ENCODE assay signal across 1 cellular context in the genomic region with DNA sequence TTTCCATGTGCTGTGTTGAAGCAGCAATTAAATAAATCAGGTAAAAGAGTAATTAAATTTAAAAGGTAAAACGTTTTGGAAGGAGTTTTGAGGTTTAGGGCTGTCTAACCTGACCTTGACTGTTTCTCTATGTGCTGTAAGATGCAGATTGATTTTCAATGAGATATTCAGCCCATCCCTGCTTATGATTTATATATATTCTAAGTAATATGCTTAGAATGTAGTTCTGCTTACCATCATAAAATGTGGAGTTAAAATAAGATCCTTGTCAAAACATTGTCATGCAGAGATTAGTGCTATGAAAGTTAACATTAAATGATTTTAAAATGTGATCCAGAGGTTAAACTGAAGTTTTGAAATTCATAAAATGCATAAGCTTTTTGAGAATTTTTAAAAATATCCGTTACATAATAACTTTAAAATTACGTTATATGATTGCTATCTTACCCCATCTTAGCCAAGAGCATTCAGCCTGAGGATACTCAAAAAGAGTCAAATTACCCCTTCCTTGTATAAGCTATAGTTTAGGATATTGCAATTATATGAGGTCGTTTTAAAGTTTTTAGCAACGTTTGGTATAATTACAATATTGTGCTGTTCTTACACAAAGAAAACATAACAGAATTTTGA.
TF ChIP-seq lines count a peak whose summit lies in the region.

No MANE protein-coding gene starts in this region.

TF ChIP-seq in WTC11, 78 proteins besides CTCF, POLR2A, EP300 and RAD21 (continued from another document):
- TF ChIP-seq ZBTB43 (CRISPR knock-in tag; IDR thresholded peaks at IDR 0.05) (no peak), NR1H2 (CRISPR knock-in tag; IDR thresholded peaks at IDR 0.05) (no peak), ZNF121 (CRISPR knock-in tag; IDR thresholded peaks at IDR 0.05) (no peak), ELF4 (CRISPR knock-in tag; IDR thresholded peaks at IDR 0.05; ENCODE audit: low read depth) (no peak), ZBTB21 (CRISPR knock-in tag; IDR thresholded peaks at IDR 0.05; ENCODE audit: borderline replicate concordance) (no peak), ZMAT4 (CRISPR knock-in tag; IDR thresholded peaks at IDR 0.05) (no peak), FOXJ3 (CRISPR knock-in tag; IDR thresholded peaks at IDR 0.05; ENCODE audit: borderline replicate concordance) (no peak), OVOL2 (CRISPR knock-in tag; IDR thresholded peaks at IDR 0.05; ENCODE audit: borderline replicate concordance) (no peak), SP1 (CRISPR knock-in tag; conservative IDR thresholded peaks at IDR 0.05) (no peak), HMGA2 (CRISPR knock-in tag; IDR thresholded peaks at IDR 0.05) (no peak), NR3C1 (CRISPR knock-in tag; conservative IDR thresholded peaks at IDR 0.05; ENCODE audit: low read depth) (no peak), ETV6 (CRISPR knock-in tag; IDR thresholded peaks at IDR 0.05) (no peak), ZNF512 (CRISPR knock-in tag; IDR thresholded peaks at IDR 0.05; ENCODE audit: borderline replicate concordance) (no peak)
TF ChIP-seq in WTC11: peak in this region for 0.
